In genomic region chr19:31348416-31349159, GRCh38 we compare ENCODE assay signal across 8 cellular contexts. TPM values are rescaled to one million over a fixed set of nuclear protein-coding genes. Genes with fewer than 3 reads are reported as not detected.
A peak's percentile ranks its signal among the peaks of the same experiment; 100 is the strongest.
DNase-seq lines count a peak whose midpoint lies in the region; ATAC-seq, FAIRE-seq and TF ChIP-seq lines count a peak whose summit lies in the region.

No MANE protein-coding gene starts in this region.

- no peak for ATAC-seq in GM18868 (IDR thresholded peaks at IDR 0.05; ENCODE audit: unreplicated experiment)

- H3K27me3 ChIP-seq in AG04450 (ENCODE audit: control insufficient read depth, insufficient read depth, low read length), result no peaks in the 10 kb centered on the region

- in situ Hi-C loops in KBM-7 (cut with MboI; ENCODE audit: low pct_unique_long_range_greater_than_20kb, low sequenced_read_pairs), result no loop called here

- peaks cover 22% of the 10 kb centered on the region for H3K4me1 ChIP-seq in mesodermal cell (ENCODE audit: control insufficient read depth, insufficient read depth, low read length, poor library complexity, severe bottlenecking)

- H3K36me3 ChIP-seq in mesodermal cell (ENCODE audit: control insufficient read depth, insufficient read depth, low read length), result no peaks in the 10 kb centered on the region

- WGBS in mesodermal cell (ENCODE audit: insufficient coverage in 2 of 2), 2 experiments, result 0 to 2% methylated on average over 34 to 51 of the region's 63 CpGs

- H3K27ac ChIP-seq in AG04450 (ENCODE audit: low read depth, low read length) (peak overlapping the region; percentile 70), mesodermal cell (ENCODE audit: low read depth, low read length, severe bottlenecking) (no peak overlapping the region)

- H3K9me3 ChIP-seq in AG04450 (ENCODE audit: control insufficient read depth, insufficient read depth, low read length) (no peaks in the 10 kb centered on the region; the same call in 1 of the 2 replicates), mesodermal cell (ENCODE audit: control insufficient read depth, low read length) (no peaks in the 10 kb centered on the region)

- no peak for TF ChIP-seq CTCF in AG04450 (IDR thresholded peaks at IDR 0.05; ENCODE audit: low read depth, low read length)

- DNase-seq in AG04450 (ENCODE audit: low read depth, low spot score) (no peak), KBM-7 (peak; percentile 25), dermis blood vessel endothelial cell (peak; percentile 5), SIG-M5 (lab: John Stamatoyannopoulos, UW) (no peak), RCC 7860 (ENCODE audit: low spot score) (no peak)
- DNase-seq in effector CD4-positive, alpha-beta T cell, result no peak

- POLR2A ChIA-PET in AG04450 (lab: Yijun Ruan, JAX), result interaction anchor here (2.0 kb wide), 1 partner anchor 16 kb away, joined by 13 read pairs; no protein-coding TSS in a partner anchor

- FAIRE-seq in RCC 7860 (lab: Jason Lieb, UNC), result no peak

- CTCF ChIA-PET in AG04450 (lab: Charles Lee), result interaction anchor here (0.7 to 5.1 kb wide), 2 partner anchors 22 to 294 kb away, joined by 3 to 31 read pairs; no protein-coding TSS in a partner anchor

- peak overlapping the region; percentile 88 for H3K4me3 ChIP-seq in AG04450 (ENCODE audit: low read depth, low read length)
- peak overlapping the region; percentile 76 for H3K4me3 ChIP-seq in mesodermal cell (ENCODE audit: extremely low read depth, insufficient read depth, low read length, poor library complexity, severe bottlenecking)

RNA-seq across cellular contexts. Expression of gene TSHZ3, which starts 0.6 kb away (rescaled TPM):
- polyA plus RNA-seq in AG04450 (2011; rRNA removed), result 10.9 and 15.4 TPM in 2 replicates
- polyA minus RNA-seq in AG04450 (2011; rRNA and poly(A)+ RNA removed), result 28.1 and 30.6 TPM in 2 replicates
- 0.88 and 3.2 TPM in 2 replicates for total RNA-seq in dermis blood vessel endothelial cell
- 6.4 TPM for polyA plus RNA-seq in mesodermal cell (2013, experiment 1 of 2)
- polyA plus RNA-seq in mesodermal cell (2013, experiment 2 of 2), result 6.7 TPM

Comparison
In these comparisons a context has a peak if more than half of its experiments do, and no peak if none do; other contexts are left out.
1. DNase-seq: peak in KBM-7 (single experiment) and dermis blood vessel endothelial cell (single experiment); none in AG04450 (single experiment), effector CD4-positive, alpha-beta T cell (single experiment), SIG-M5 (single experiment) and RCC 7860 (single experiment).